ENCODE assay signal across 16 cellular contexts in the genomic region with DNA sequence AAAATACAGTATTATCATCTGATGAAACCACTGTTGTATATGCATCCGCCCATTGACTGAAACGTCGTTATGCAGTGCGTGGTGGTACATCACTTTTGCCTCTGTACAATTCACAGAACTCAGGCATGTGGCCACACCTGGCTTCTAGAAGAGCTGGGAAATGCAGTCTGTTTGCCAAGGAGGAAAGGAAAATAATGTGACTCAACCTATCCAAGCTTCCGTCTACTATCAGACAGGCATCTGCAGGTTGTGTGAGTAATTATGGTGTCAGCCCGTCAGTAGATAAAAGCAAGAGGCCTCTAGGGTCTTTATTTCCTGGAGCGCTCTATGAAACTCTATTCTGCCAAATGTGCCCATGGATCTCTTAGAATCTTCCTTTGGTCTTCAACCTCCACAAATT.
DNase-seq lines count a peak whose midpoint lies in the region; ATAC-seq, FAIRE-seq and TF ChIP-seq lines count a peak whose summit lies in the region.
"Had no signal": no experiment of that assay in that cellular context is flagged by ENCODE, and none has a peak within 500 bp of the region (broad histone marks: within the 10 kb centered on the region; RNA-seq: fewer than 3 reads in every experiment).

No MANE protein-coding gene starts in this region.

- H3K36me3 Mint-ChIP-seq in Caco-2 (ENCODE audit: insufficient read depth, unreplicated experiment) (no peaks in the 10 kb centered on the region), astrocyte (ENCODE audit: low read depth, unreplicated experiment) (no peaks in the 10 kb centered on the region), type B pancreatic cell (no peaks in the 10 kb centered on the region)
- H3K36me3 Mint-ChIP-seq: mesothelial cell of epicardium had no signal

- H3K27me3 Mint-ChIP-seq in Caco-2 (ENCODE audit: insufficient read depth, unreplicated experiment) (no peaks in the 10 kb centered on the region), astrocyte (ENCODE audit: low read depth, unreplicated experiment) (no peaks in the 10 kb centered on the region), type B pancreatic cell (no peaks in the 10 kb centered on the region)
- H3K27me3 Mint-ChIP-seq: activated CD4-positive, alpha-beta memory T cell treated with anti-CD3 and anti-CD28 coated beads, Interleukin-2, amount 10 ng/mL, durations not matched to agents 7 days and 5 days had no signal

- H3K9me3 Mint-ChIP-seq in Caco-2 (ENCODE audit: unreplicated experiment), result peaks cover 5% of the 10 kb centered on the region
- H3K9me3 Mint-ChIP-seq in astrocyte (ENCODE audit: unreplicated experiment), result peaks cover 4% of the 10 kb centered on the region
- H3K9me3 Mint-ChIP-seq in type B pancreatic cell, result no peaks in the 10 kb centered on the region
- H3K9me3 Mint-ChIP-seq: activated CD4-positive, alpha-beta memory T cell treated with anti-CD3 and anti-CD28 coated beads, Interleukin-2, amount 10 ng/mL, durations not matched to agents 7 days and 5 days had no signal

- H3K27ac ChIP-seq in astrocyte (ENCODE audit: low read depth, low read length) (peak overlapping the region; percentile 56), OCI-LY7 (ENCODE audit: low read depth, low read length, poor library complexity, severe bottlenecking) (no peak overlapping the region)
- H3K27ac ChIP-seq: ascending aorta, SJCRH30 had no signal

- in situ Hi-C loops in GM13976 (cut with MboI; ENCODE audit: low sequenced_read_pairs, unreplicated experiment), result no loop called here

- intact Hi-C loops in Caco-2 (cut with micrococcal nuclease; ENCODE audit: unreplicated experiment) (no loop called here), OCI-LY7 (cut with micrococcal nuclease; ENCODE audit: unreplicated experiment) (no loop called here)

- H3K9me3 ChIP-seq in Caco-2 (no peaks in the 10 kb centered on the region), astrocyte (ENCODE audit: insufficient read depth, low read depth, low read length) (no peaks in the 10 kb centered on the region), OCI-LY7 (ENCODE audit: low read length) (no peaks in the 10 kb centered on the region)
- H3K9me3 ChIP-seq: ascending aorta, SJCRH30 had no signal

- H3K36me3 ChIP-seq in Caco-2 (ENCODE audit: control insufficient read depth, insufficient read depth, low read length) (no peaks in the 10 kb centered on the region), astrocyte (ENCODE audit: insufficient read depth, low read length) (no peaks in the 10 kb centered on the region), OCI-LY7 (ENCODE audit: insufficient read depth, low read length) (no peaks in the 10 kb centered on the region)
- H3K36me3 ChIP-seq: ascending aorta, SJCRH30 had no signal

- H2AFZ ChIP-seq in astrocyte (ENCODE audit: low read depth, low read length) (no peak overlapping the region), OCI-LY7 (ENCODE audit: low read length) (no peak overlapping the region)

- H4K20me1 ChIP-seq in astrocyte (ENCODE audit: insufficient read depth, low read length) (no peaks in the 10 kb centered on the region), OCI-LY7 (ENCODE audit: insufficient read depth, low read length) (no peaks in the 10 kb centered on the region)

- H3K4me3 ChIP-seq in Caco-2 (ENCODE audit: low read depth, low read length), result no peak overlapping the region
- H3K4me3 ChIP-seq in astrocyte (ENCODE audit: insufficient read depth, low read depth, low read length), result no peak overlapping the region
- no peak overlapping the region for H3K4me3 ChIP-seq in OCI-LY7 (ENCODE audit: low read depth, low read length, poor library complexity, severe bottlenecking)
- H3K4me3 ChIP-seq: ascending aorta, SJCRH30, smooth muscle cell had no signal

- H3K9me2 ChIP-seq in OCI-LY7 (ENCODE audit: insufficient read depth, low read length), result no peaks in the 10 kb centered on the region

- no peak for ATAC-seq in GM19328 (IDR thresholded peaks at IDR 0.05; ENCODE audit: unreplicated experiment)

- CTCF ChIA-PET in Caco-2 (lab: Charles Lee), result no interaction called here
- CTCF ChIA-PET in OCI-LY7 (lab: Charles Lee; ENCODE audit: unreplicated experiment), result no interaction called here

- BruUV-seq in Caco-2 (replicated peaks; lab: Mats Ljungman, UMichigan) (no TSS peak), OCI-LY7 (replicated peaks; lab: Mats Ljungman, UMichigan) (no TSS peak)

- H3K79me2 ChIP-seq in astrocyte (ENCODE audit: insufficient read depth, low read length) (no peaks in the 10 kb centered on the region), OCI-LY7 (ENCODE audit: insufficient read depth, low read depth, low read length) (no peaks in the 10 kb centered on the region)

- no peaks in the 10 kb centered on the region for H3K27me3 ChIP-seq in Caco-2 (replicated peaks; ENCODE audit: control insufficient read depth, insufficient read depth, low read length)
- no peaks in the 10 kb centered on the region for H3K27me3 ChIP-seq in astrocyte (ENCODE audit: insufficient read depth, low read length)
- H3K27me3 ChIP-seq: ascending aorta, SJCRH30 had no signal

- DNase-seq in Caco-2 (peak in 1 of 2 experiments; percentile 9), HT1080 (ENCODE audit: low read depth) (peak; percentile 94), astrocyte (ENCODE audit: low read depth) (peak; percentile 73), iris pigment epithelial cell (ENCODE audit: low read depth) (peak; percentile 79), type B pancreatic cell (ENCODE audit: extremely low spot score, unreplicated experiment) (no peak), OCI-LY7 (ENCODE audit: low spot score) (no peak), GM13976 (ENCODE audit: low spot score) (no peak)
- DNase-seq: activated CD4-positive, alpha-beta memory T cell treated with anti-CD3 and anti-CD28 coated beads, Interleukin-2, amount 10 ng/mL, durations not matched to agents 7 days and 5 days; DMS 273 treated with DMSO at 0.1 percent for 48 hours; foreskin melanocyte; SJCRH30; stimulated activated naive CD4-positive, alpha-beta T cell had no signal

- TF ChIP-seq CTCF in Caco-2 (IDR thresholded peaks at IDR 0.05; ENCODE audit: insufficient read depth in 1 of 2, low read depth in 1 of 2, low read length in 1 of 2, severe bottlenecking in 1 of 2, unreplicated experiment in 1 of 2) (no peak), astrocyte (IDR thresholded peaks at IDR 0.05; ENCODE audit: insufficient read depth, low read depth, low read length) (no peak), type B pancreatic cell (conservative IDR thresholded peaks at IDR 0.05) (no peak), OCI-LY7 (conservative IDR thresholded peaks at IDR 0.05; ENCODE audit: low read length) (no peak), GM13976 (IDR thresholded peaks at IDR 0.05; ENCODE audit: borderline replicate concordance, control extremely low read depth, extremely low read depth, insufficient read depth, missing control alignments) (no peak)

- H3K27ac Mint-ChIP-seq in Caco-2 (ENCODE audit: unreplicated experiment) (peak overlapping the region; percentile 6), astrocyte (ENCODE audit: unreplicated experiment) (peak overlapping the region; percentile 74), type B pancreatic cell (no peak overlapping the region)
- H3K27ac Mint-ChIP-seq: activated CD4-positive, alpha-beta memory T cell treated with anti-CD3 and anti-CD28 coated beads, Interleukin-2, amount 10 ng/mL, durations not matched to agents 7 days and 5 days; mesothelial cell of epicardium had no signal

- H3K4me1 ChIP-seq in Caco-2 (peaks cover 9% of the 10 kb centered on the region), astrocyte (ENCODE audit: insufficient read depth, low read length) (peaks cover 27% of the 10 kb centered on the region), OCI-LY7 (ENCODE audit: insufficient read depth, low read length, poor library complexity, severe bottlenecking) (no peaks in the 10 kb centered on the region)
- H3K4me1 ChIP-seq: ascending aorta, SJCRH30 had no signal

- no peak overlapping the region for H3K4me3 Mint-ChIP-seq in Caco-2 (ENCODE audit: unreplicated experiment)
- H3K4me3 Mint-ChIP-seq in astrocyte (ENCODE audit: unreplicated experiment), result no peak overlapping the region
- H3K4me3 Mint-ChIP-seq in type B pancreatic cell, result no peak overlapping the region
- H3K4me3 Mint-ChIP-seq: activated CD4-positive, alpha-beta memory T cell treated with anti-CD3 and anti-CD28 coated beads, Interleukin-2, amount 10 ng/mL, durations not matched to agents 7 days and 5 days; mesothelial cell of epicardium had no signal

- POLR2A ChIA-PET in Caco-2 (lab: Charles Lee) (no interaction called here), OCI-LY7 (lab: Charles Lee) (no interaction called here)

- no peak overlapping the region for H3K9ac ChIP-seq in astrocyte (ENCODE audit: low read length)

- H3K4me2 ChIP-seq in astrocyte (ENCODE audit: low read length) (peak overlapping the region; percentile 63), OCI-LY7 (ENCODE audit: low read length) (no peak overlapping the region)
- H3K4me2 ChIP-seq: smooth muscle cell had no signal

- H3K4me1 Mint-ChIP-seq in Caco-2 (ENCODE audit: low read depth, unreplicated experiment) (peaks cover 6% of the 10 kb centered on the region), astrocyte (ENCODE audit: low read depth, unreplicated experiment) (peaks cover 16% of the 10 kb centered on the region), type B pancreatic cell (ENCODE audit: unreplicated experiment) (peaks cover 10% of the 10 kb centered on the region)
- H3K4me1 Mint-ChIP-seq: activated CD4-positive, alpha-beta memory T cell treated with anti-CD3 and anti-CD28 coated beads, Interleukin-2, amount 10 ng/mL, durations not matched to agents 7 days and 5 days; mesothelial cell of epicardium had no signal

- peak; percentile 83 for FAIRE-seq in astrocyte (lab: Jason Lieb, UNC)

Comparison
In these comparisons a context has a peak if more than half of its experiments do, and no peak if none do; other contexts are left out.
1. DNase-seq: peak in HT1080 (single experiment), astrocyte (single experiment) and iris pigment epithelial cell (single experiment); none in type B pancreatic cell (single experiment), OCI-LY7 (single experiment) and GM13976 (single experiment).